In the genomic region with DNA sequence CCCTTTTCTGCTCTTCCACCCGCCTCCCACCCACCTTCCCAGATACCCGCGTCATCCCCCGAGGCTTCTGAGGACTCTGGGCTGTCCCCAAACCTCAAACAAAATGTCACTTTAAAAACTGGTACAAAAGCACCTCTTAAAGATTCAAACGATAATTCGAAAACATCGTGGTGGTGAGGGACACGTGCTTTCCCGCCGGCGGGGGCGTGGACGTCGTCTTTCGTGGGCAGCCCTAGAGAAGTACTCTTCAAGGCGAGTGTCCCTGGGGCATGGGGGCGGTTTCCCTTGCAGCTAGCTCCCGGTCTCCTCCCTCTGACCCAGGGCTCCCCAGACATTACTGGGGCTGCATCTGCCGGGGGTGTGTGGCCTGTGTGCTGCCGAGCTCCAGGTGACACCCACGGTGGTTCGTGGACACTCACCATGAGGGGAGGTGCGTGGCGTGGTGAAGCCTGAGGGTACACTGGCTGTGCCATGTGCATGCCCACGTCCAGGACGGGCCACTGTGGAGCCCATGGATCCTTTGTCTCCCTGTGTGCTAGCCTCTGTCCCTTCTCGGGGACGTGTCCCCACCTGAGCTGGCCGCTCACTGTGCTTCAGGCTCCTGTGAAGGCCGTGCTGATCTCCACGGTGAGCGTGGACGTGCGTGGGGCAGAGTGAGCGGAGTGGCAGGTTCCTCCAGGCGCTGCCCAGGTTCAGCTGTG, we compare ENCODE assay signal across 16 cellular contexts.
DNase-seq lines count a peak whose midpoint lies in the region; ATAC-seq and TF ChIP-seq lines count a peak whose summit lies in the region.
"Had no signal": no experiment of that assay in that cellular context is flagged by ENCODE, and none has a peak within 500 bp of the region (broad histone marks: within the 10 kb centered on the region; RNA-seq: fewer than 3 reads in every experiment).

No MANE protein-coding gene starts in this region.

- peaks cover 37% of the 10 kb centered on the region for H3K4me1 Mint-ChIP-seq in activated naive CD4-positive, alpha-beta T cell treated with anti-CD3 and anti-CD28 coated beads for 36 hours (ENCODE audit: low read depth)

- no peak overlapping the region for H3K27ac Mint-ChIP-seq in activated naive CD4-positive, alpha-beta T cell treated with anti-CD3 and anti-CD28 coated beads for 36 hours

- H3K9me3 ChIP-seq in right atrium auricular region (no peaks in the 10 kb centered on the region), mucosa of descending colon (no peaks in the 10 kb centered on the region)
- H3K9me3 ChIP-seq: esophagus squamous epithelium, heart left ventricle had no signal

- peak; percentile 51 for DNase-seq in right atrium auricular region (ENCODE audit: low spot score)
- DNase-seq in left cardiac atrium = no peak
- peak; percentile 3 for DNase-seq in activated naive CD4-positive, alpha-beta T cell treated with anti-CD3 and anti-CD28 coated beads for 36 hours
- peak in 2 of 3 donors; percentile 11 to 41 for DNase-seq in mucosa of descending colon
- DNase-seq in ureter (ENCODE audit: low spot score) = peak; percentile 32
- DNase-seq in NCI-H187 treated with DMSO at 0.1 percent for 48 hours (lab: John Stamatoyannopoulos, UW) = no peak
- DNase-seq: anterior cingulate cortex, cortex of kidney, esophagus squamous epithelium, NCI-H2107, NCI-H748 treated with DMSO at 0.1 percent for 48 hours, occipital lobe had no signal

- no peaks in the 10 kb centered on the region for H3K27me3 Mint-ChIP-seq in activated naive CD4-positive, alpha-beta T cell treated with anti-CD3 and anti-CD28 coated beads for 36 hours (ENCODE audit: low read depth)

- H3K36me3 ChIP-seq in right atrium auricular region (peaks cover 3% of the 10 kb centered on the region), mucosa of descending colon (ENCODE audit: low read depth) (no peaks in the 10 kb centered on the region)

- CTCF ChIA-PET in activated naive CD4-positive, alpha-beta T cell treated with anti-CD3 and anti-CD28 coated beads for 36 hours (lab: Charles Lee) = no interaction called here

- intact Hi-C loops in left cardiac atrium (cut with DNase I) (no loop called here), mucosa of descending colon (cut with DNase I, micrococcal nuclease) (no loop called here)
- intact Hi-C loops in activated naive CD4-positive, alpha-beta T cell treated with anti-CD3 and anti-CD28 coated beads for 36 hours (cut with micrococcal nuclease) = no loop called here

- H3K4me1 ChIP-seq in right atrium auricular region (no peaks in the 10 kb centered on the region), mucosa of descending colon (ENCODE audit: low read depth) (no peaks in the 10 kb centered on the region)

- no peaks in the 10 kb centered on the region for H3K27me3 ChIP-seq in right atrium auricular region
- H3K27me3 ChIP-seq: heart left ventricle had no signal

- no peak for ATAC-seq in left cardiac atrium
- ATAC-seq in mucosa of descending colon = no peak
- ATAC-seq in GM18873 (IDR thresholded peaks at IDR 0.05; ENCODE audit: low FRiP score, unreplicated experiment) = no peak
- no peak for ATAC-seq in HG03469 (IDR thresholded peaks at IDR 0.05; ENCODE audit: unreplicated experiment)
- ATAC-seq: GM12878, heart left ventricle had no signal

- no peak for TF ChIP-seq CTCF in right atrium auricular region (IDR thresholded peaks at IDR 0.05)
- TF ChIP-seq CTCF in mucosa of descending colon (IDR thresholded peaks at IDR 0.05) = no peak

- no peak overlapping the region for H3K4me3 ChIP-seq in right atrium auricular region
- no peak overlapping the region for H3K4me3 ChIP-seq in mucosa of descending colon
- H3K4me3 ChIP-seq: esophagus squamous epithelium, GM12878, heart left ventricle had no signal

- H3K36me3 Mint-ChIP-seq in activated naive CD4-positive, alpha-beta T cell treated with anti-CD3 and anti-CD28 coated beads for 36 hours (ENCODE audit: low read depth) = peaks cover 17% of the 10 kb centered on the region

- no peaks in the 10 kb centered on the region for H3K9me3 Mint-ChIP-seq in activated naive CD4-positive, alpha-beta T cell treated with anti-CD3 and anti-CD28 coated beads for 36 hours

- no peak overlapping the region for H3K4me3 Mint-ChIP-seq in activated naive CD4-positive, alpha-beta T cell treated with anti-CD3 and anti-CD28 coated beads for 36 hours

- no peak overlapping the region for H3K27ac ChIP-seq in right atrium auricular region
- H3K27ac ChIP-seq: esophagus squamous epithelium, heart left ventricle had no signal

Comparison
In these comparisons a context has a peak if more than half of its experiments do, and no peak if none do; other contexts are left out.
1. DNase-seq: peak in right atrium auricular region (single experiment), activated naive CD4-positive, alpha-beta T cell treated with anti-CD3 and anti-CD28 coated beads for 36 hours (single experiment), mucosa of descending colon (2 of 3) and ureter (single experiment); none in left cardiac atrium (single experiment) and NCI-H187 treated with DMSO at 0.1 percent for 48 hours (single experiment).